9 cellular contexts compared by ENCODE assay signal in the genomic region with DNA sequence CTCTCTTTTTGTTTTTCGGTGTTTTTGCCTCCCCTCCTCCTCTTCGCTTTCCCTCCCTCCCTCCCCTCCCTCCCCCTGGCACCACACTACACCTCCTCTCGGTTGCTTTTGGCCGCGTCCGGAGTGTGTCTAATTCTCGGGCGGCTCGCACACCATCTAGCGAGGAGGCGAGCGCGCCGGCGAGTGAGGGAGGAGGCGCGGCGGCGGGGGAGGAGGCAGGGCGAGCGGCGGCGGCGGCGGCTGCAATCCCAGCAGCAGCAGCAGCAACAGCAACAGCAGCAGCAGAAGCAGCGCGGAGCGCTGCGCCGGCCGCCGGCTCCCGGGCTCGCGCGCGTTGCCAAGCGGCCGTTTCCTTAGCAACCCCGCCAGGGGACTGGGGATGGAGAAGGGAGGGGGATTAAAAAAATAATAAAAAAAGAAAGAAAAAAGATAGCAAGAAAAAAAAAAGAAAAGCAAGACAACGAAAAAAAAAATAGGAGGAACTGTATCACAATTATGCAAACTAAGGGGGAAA. TPM values are rescaled to one million over a fixed set of nuclear protein-coding genes. Genes with fewer than 3 reads are reported as not detected.
DNase-seq lines count a peak whose midpoint lies in the region; ATAC-seq and TF ChIP-seq lines count a peak whose summit lies in the region.
"Had no signal": no experiment of that assay in that cellular context is flagged by ENCODE, and none has a peak within 500 bp of the region (broad histone marks: within the 10 kb centered on the region; RNA-seq: fewer than 3 reads in every experiment).

No MANE protein-coding gene starts in this region.

- H3K27ac Mint-ChIP-seq in activated naive CD8-positive, alpha-beta T cell treated with anti-CD3 and anti-CD28 coated beads for 36 hours: no peak overlapping the region
- H3K27ac Mint-ChIP-seq: dendritic cell treated with granulocyte-macrophage colony-stimulating factor and Interleukin-4, amounts not matched to agents 40 ng/mL and 50 ng/mL, for 4 days had no signal

- intact Hi-C loops in transverse colon (cut with DNase I; ENCODE audit: low total_unique reads): loop anchor here (5.0 kb wide), 1 partner anchor 100 kb away; no protein-coding TSS in a partner anchor

- WGBS in transverse colon (ENCODE audit: low coverage in 1 of 2), 2 donors: 0% methylated on average over 1 to 39 of the region's 41 CpGs

- no peak overlapping the region for H3K4me3 Mint-ChIP-seq in activated naive CD8-positive, alpha-beta T cell treated with anti-CD3 and anti-CD28 coated beads for 36 hours
- H3K4me3 Mint-ChIP-seq: dendritic cell treated with granulocyte-macrophage colony-stimulating factor and Interleukin-4, amounts not matched to agents 40 ng/mL and 50 ng/mL, for 4 days had no signal

- TF ChIP-seq EP300 in transverse colon (IDR thresholded peaks at IDR 0.05; ENCODE audit: low read depth): no peak

- TF ChIP-seq CTCF in transverse colon (IDR thresholded peaks at IDR 0.05): peak in 2 of 5 experiments; percentile 10 to 14

- no peaks in the 10 kb centered on the region for H3K9me3 Mint-ChIP-seq in activated naive CD8-positive, alpha-beta T cell treated with anti-CD3 and anti-CD28 coated beads for 36 hours
- H3K9me3 Mint-ChIP-seq: dendritic cell treated with granulocyte-macrophage colony-stimulating factor and Interleukin-4, amounts not matched to agents 40 ng/mL and 50 ng/mL, for 4 days had no signal

- H2AFZ ChIP-seq in neuron (ENCODE audit: low read depth, low read length): peak overlapping the region; percentile 84

- no peaks in the 10 kb centered on the region for H3K27me3 ChIP-seq in neuron (ENCODE audit: insufficient read depth, low read length)
- H3K27me3 ChIP-seq in transverse colon: peaks cover 40% of the 10 kb centered on the region

- peak overlapping the region; percentile 79 to 94 (median 87) for H3K27ac ChIP-seq in transverse colon

- DNase-seq in DMS79 treated with DMSO at 0.1 percent for 48 hours (lab: John Stamatoyannopoulos, UW) (peak; percentile 93), globus pallidus (ENCODE audit: low spot score) (peak; percentile 92), transverse colon (peak; percentile 77)
- peak; percentile 65 for DNase-seq in Jurkat, Clone E6-1 (ENCODE audit: low read depth, low spot score)
- DNase-seq in activated naive CD8-positive, alpha-beta T cell treated with anti-CD3 and anti-CD28 coated beads for 36 hours: peak; percentile 83

- H3K9me3 ChIP-seq in neuron (ENCODE audit: low read length): no peaks in the 10 kb centered on the region
- no peaks in the 10 kb centered on the region for H3K9me3 ChIP-seq in transverse colon

- ATAC-seq in GM21737 (IDR thresholded peaks at IDR 0.05; ENCODE audit: unreplicated experiment): peak; percentile 86

- peak; percentile 62 for TF ChIP-seq POLR2A in transverse colon (IDR thresholded peaks at IDR 0.05)

- H3K4me3 ChIP-seq in Jurkat, Clone E6-1 (ENCODE audit: low read length): peak overlapping the region; percentile 75
- H3K4me3 ChIP-seq in neuron (ENCODE audit: low read length): peak overlapping the region; percentile 94
- peak overlapping the region; percentile 39 to 60 (median 50) for H3K4me3 ChIP-seq in transverse colon

- H3K4me1 ChIP-seq in neuron (ENCODE audit: insufficient read depth, low read length) (peaks cover 21% of the 10 kb centered on the region), transverse colon (peaks cover 0 to 16% (median 7%) of the 10 kb centered on the region in 4 donors)

- in situ Hi-C loops in transverse colon (cut with MboI; ENCODE audit: low pct_ligation_motif_present in 1 of 4, low pct_unique_long_range_greater_than_20kb in 1 of 4, low sequenced_read_pairs in 3 of 4): no loop called here

- H3K36me3 ChIP-seq in neuron (ENCODE audit: insufficient read depth, low read length): no peaks in the 10 kb centered on the region
- no peaks in the 10 kb centered on the region for H3K36me3 ChIP-seq in transverse colon

- no peaks in the 10 kb centered on the region for H3K36me3 Mint-ChIP-seq in activated naive CD8-positive, alpha-beta T cell treated with anti-CD3 and anti-CD28 coated beads for 36 hours

- H3K27me3 Mint-ChIP-seq in activated naive CD8-positive, alpha-beta T cell treated with anti-CD3 and anti-CD28 coated beads for 36 hours: peaks cover 38% of the 10 kb centered on the region

- H3K4me1 Mint-ChIP-seq in activated naive CD8-positive, alpha-beta T cell treated with anti-CD3 and anti-CD28 coated beads for 36 hours: peaks cover 20% of the 10 kb centered on the region

TF ChIP-seq in PFSK-1, 5 proteins besides CTCF, POLR2A, EP300 and RAD21:
- TF ChIP-seq FOXP2 (optimal IDR thresholded peaks at IDR 0.05; ENCODE audit: borderline replicate concordance, extremely low read depth, extremely low read length, insufficient read depth) (peak; percentile 68), TAF1 (IDR thresholded peaks at IDR 0.05; ENCODE audit: borderline replicate concordance, insufficient read depth, low read length) (no peak)

RNA-seq across cellular contexts. Expression of gene NEGR1, which starts 0.4 kb away (rescaled TPM):
- polyA plus RNA-seq in Jurkat, Clone E6-1 (2012; ENCODE audit: insufficient read depth, insufficient read length): not detected
- polyA plus RNA-seq in PFSK-1 (2012; ENCODE audit: insufficient read length, low read depth): not detected
- total RNA-seq in activated naive CD8-positive, alpha-beta T cell treated with anti-CD3 and anti-CD28 coated beads for 36 hours: not detected
- total RNA-seq in transverse colon: 10 to 100 TPM in 1 of 4 donors, 1 to 10 TPM in 3; 7.0 to 10.0 (median 8.1) TPM

Comparison
In these comparisons a context has a peak if more than half of its experiments do, and no peak if none do; other contexts are left out.
1. Peak in every context shown above with its lines: DNase-seq, ATAC-seq, H3K4me3 ChIP-seq and H3K27ac ChIP-seq.
2. RNA of gene NEGR1, which starts 0.4 kb away (total RNA-seq): 7.0 to 10.0 TPM in transverse colon; not detected in activated naive CD8-positive, alpha-beta T cell treated with anti-CD3 and anti-CD28 coated beads for 36 hours; every median in the first group is over 4 times any median in the second.